9 cellular contexts compared by ENCODE assay signal in genomic region chr20:58390659-58391035, GRCh38. TPM values are rescaled to one million over a fixed set of nuclear protein-coding genes. Genes with fewer than 3 reads are reported as not detected.
A peak's percentile ranks its signal among the peaks of the same experiment; 100 is the strongest.
DNase-seq lines count a peak whose midpoint lies in the region; ATAC-seq and TF ChIP-seq lines count a peak whose summit lies in the region.
"Had no signal": no experiment of that assay in that cellular context is flagged by ENCODE, and none has a peak within 500 bp of the region (broad histone marks: within the 10 kb centered on the region; RNA-seq: fewer than 3 reads in every experiment).

No MANE protein-coding gene starts in this region.

- H3K9me3 ChIP-seq in hepatocyte (ENCODE audit: low read depth) = no peaks in the 10 kb centered on the region
- peaks cover 0 to 10% (median 0%) of the 10 kb centered on the region in 5 donors for H3K9me3 ChIP-seq in subcutaneous abdominal adipose tissue (ENCODE audit: control insufficient read depth in 5 of 5, low read length in 5 of 5)

- no peak overlapping the region for H3K27ac ChIP-seq in hepatocyte
- H3K27ac ChIP-seq in subcutaneous abdominal adipose tissue (ENCODE audit: low read depth, low read length) = no peak overlapping the region

- no peak overlapping the region for H3K4me3 ChIP-seq in hepatocyte
- H3K4me3 ChIP-seq in subcutaneous abdominal adipose tissue (ENCODE audit: low read depth in 1 of 5, low read length in 5 of 5) = peak overlapping the region in 4 of 5 donors; percentile 72 to 86 (median 84)

- POLR2A ChIA-PET in WTC11 (lab: Charles Lee) = no interaction called here

- H3K4me1 Mint-ChIP-seq in activated naive CD4-positive, alpha-beta T cell treated with anti-CD3 and anti-CD28 coated beads, Interleukin-2, amount 10 ng/mL, durations not matched to agents 7 days and 5 days = peaks cover 53% of the 10 kb centered on the region
- H3K4me1 Mint-ChIP-seq in WTC11 = peaks cover 37% of the 10 kb centered on the region

- H3K36me3 ChIP-seq in hepatocyte (replicated peaks; ENCODE audit: insufficient read depth, low read depth) (no peaks in the 10 kb centered on the region), subcutaneous abdominal adipose tissue (ENCODE audit: control insufficient read depth in 5 of 5, insufficient read depth in 5 of 5, low read length in 5 of 5) (peaks cover 0 to 7% (median 0%) of the 10 kb centered on the region in 5 donors)

- DNase-seq in activated naive CD4-positive, alpha-beta T cell treated with anti-CD3 and anti-CD28 coated beads, Interleukin-2, amount 10 ng/mL, durations not matched to agents 7 days and 5 days = no peak
- no peak for DNase-seq in activated naive CD4-positive, alpha-beta T cell (lab: John Stamatoyannopoulos, UW)
- DNase-seq in WTC11 (ENCODE audit: low spot score) = no peak
- no peak for DNase-seq in hepatocyte (ENCODE audit: low spot score)
- no peak for DNase-seq in midbrain (lab: John Stamatoyannopoulos, UW)
- DNase-seq in SKM-1 (lab: John Stamatoyannopoulos, UW; ENCODE audit: unreplicated experiment) = no peak
- no peak for DNase-seq in DMS53 treated with DMSO at 0.1 percent for 48 hours (lab: John Stamatoyannopoulos, UW; ENCODE audit: unreplicated experiment)
- DNase-seq: Kasumi-1 had no signal

- H4K20me1 ChIP-seq in hepatocyte (ENCODE audit: insufficient read depth, poor library complexity, severe bottlenecking) = peaks cover 41% of the 10 kb centered on the region

- no peak for ATAC-seq in WTC11

- peaks cover 65% of the 10 kb centered on the region for H3K79me2 ChIP-seq in hepatocyte

- peaks cover 36% of the 10 kb centered on the region for H3K36me3 Mint-ChIP-seq in activated naive CD4-positive, alpha-beta T cell treated with anti-CD3 and anti-CD28 coated beads, Interleukin-2, amount 10 ng/mL, durations not matched to agents 7 days and 5 days
- peaks cover 15% of the 10 kb centered on the region for H3K36me3 Mint-ChIP-seq in WTC11

- H3K4me2 ChIP-seq in hepatocyte = peak overlapping the region; percentile 89

- CTCF ChIA-PET in activated naive CD4-positive, alpha-beta T cell treated with anti-CD3 and anti-CD28 coated beads, Interleukin-2, amount 10 ng/mL, durations not matched to agents 7 days and 5 days (lab: Charles Lee) = no interaction called here
- CTCF ChIA-PET in WTC11 (lab: Charles Lee) = no interaction called here

- H3K27me3 ChIP-seq in hepatocyte (no peaks in the 10 kb centered on the region), subcutaneous abdominal adipose tissue (ENCODE audit: control insufficient read depth in 5 of 5, insufficient read depth in 4 of 5, low read length in 5 of 5) (no peaks in the 10 kb centered on the region)

- 98% methylated on average over 8 of the region's 8 CpGs for WGBS in hepatocyte (ENCODE audit: low lambda C conversion rate, missing lambda C conversion rate)

- H3K9ac ChIP-seq in subcutaneous abdominal adipose tissue (ENCODE audit: low read length in 5 of 5) = peak overlapping the region in 3 of 5 donors; percentile 18 to 93 (median 93)

- H2AFZ ChIP-seq in hepatocyte = no peak overlapping the region

- H3K4me1 ChIP-seq in hepatocyte (ENCODE audit: insufficient read depth) (peaks cover 13% of the 10 kb centered on the region), subcutaneous abdominal adipose tissue (ENCODE audit: control insufficient read depth in 5 of 5, insufficient read depth in 5 of 5, low read length in 5 of 5) (peaks cover 3 to 38% (median 22%) of the 10 kb centered on the region in 5 donors)

- no peaks in the 10 kb centered on the region for H3K9me3 Mint-ChIP-seq in activated naive CD4-positive, alpha-beta T cell treated with anti-CD3 and anti-CD28 coated beads, Interleukin-2, amount 10 ng/mL, durations not matched to agents 7 days and 5 days
- no peaks in the 10 kb centered on the region for H3K9me3 Mint-ChIP-seq in WTC11

- H3K27me3 Mint-ChIP-seq in activated naive CD4-positive, alpha-beta T cell treated with anti-CD3 and anti-CD28 coated beads, Interleukin-2, amount 10 ng/mL, durations not matched to agents 7 days and 5 days = peaks cover 7% of the 10 kb centered on the region
- no peaks in the 10 kb centered on the region; the same call in 1 of the 2 replicates for H3K27me3 Mint-ChIP-seq in WTC11 (ENCODE audit: low read depth)

- peak overlapping the region; percentile 91 for H3K27ac Mint-ChIP-seq in activated naive CD4-positive, alpha-beta T cell treated with anti-CD3 and anti-CD28 coated beads, Interleukin-2, amount 10 ng/mL, durations not matched to agents 7 days and 5 days
- peak overlapping the region; percentile 44; the same call in 1 of the 2 replicates for H3K27ac Mint-ChIP-seq in WTC11

- TF ChIP-seq CTCF in WTC11 (IDR thresholded peaks at IDR 0.05) (no peak), hepatocyte (IDR thresholded peaks at IDR 0.05; ENCODE audit: poor library complexity) (no peak)

- H3K4me3 Mint-ChIP-seq in activated naive CD4-positive, alpha-beta T cell treated with anti-CD3 and anti-CD28 coated beads, Interleukin-2, amount 10 ng/mL, durations not matched to agents 7 days and 5 days = peak overlapping the region; percentile 87
- peak overlapping the region; percentile 82 for H3K4me3 Mint-ChIP-seq in WTC11

- no peaks in the 10 kb centered on the region for H3K9me2 ChIP-seq in hepatocyte (replicated peaks; ENCODE audit: insufficient read depth)

TF ChIP-seq in WTC11, 78 proteins besides CTCF, POLR2A, EP300 and RAD21 (continues in another document):
- TF ChIP-seq CREM (CRISPR knock-in tag; IDR thresholded peaks at IDR 0.05) = no peak
- no peak for TF ChIP-seq ZNF512 (CRISPR knock-in tag; IDR thresholded peaks at IDR 0.05; ENCODE audit: borderline replicate concordance)
- TF ChIP-seq ATF3 (CRISPR knock-in tag; conservative IDR thresholded peaks at IDR 0.05) = no peak
- TF ChIP-seq NR3C1 (CRISPR knock-in tag; conservative IDR thresholded peaks at IDR 0.05; ENCODE audit: low read depth) = no peak
- TF ChIP-seq CDX4 (CRISPR knock-in tag; IDR thresholded peaks at IDR 0.05; ENCODE audit: borderline replicate concordance) = no peak
- TF ChIP-seq AR (CRISPR knock-in tag; IDR thresholded peaks at IDR 0.05) = no peak
- no peak for TF ChIP-seq ZNF138 (CRISPR knock-in tag; conservative IDR thresholded peaks at IDR 0.05)

RNA-seq across cellular contexts. Expression of gene VAPB, which starts 1.6 kb away (rescaled TPM):
- total RNA-seq in WTC11 (2021) = 46.6 to 55.8 TPM (median 54.8 TPM) in 3 replicates
- total RNA-seq in hepatocyte = 26.8 and 32.1 TPM in 2 replicates
- 40.1 and 49.6 TPM in 2 replicates for polyA plus RNA-seq in hepatocyte
